28 cellular contexts compared by ENCODE assay signal in the genomic region with DNA sequence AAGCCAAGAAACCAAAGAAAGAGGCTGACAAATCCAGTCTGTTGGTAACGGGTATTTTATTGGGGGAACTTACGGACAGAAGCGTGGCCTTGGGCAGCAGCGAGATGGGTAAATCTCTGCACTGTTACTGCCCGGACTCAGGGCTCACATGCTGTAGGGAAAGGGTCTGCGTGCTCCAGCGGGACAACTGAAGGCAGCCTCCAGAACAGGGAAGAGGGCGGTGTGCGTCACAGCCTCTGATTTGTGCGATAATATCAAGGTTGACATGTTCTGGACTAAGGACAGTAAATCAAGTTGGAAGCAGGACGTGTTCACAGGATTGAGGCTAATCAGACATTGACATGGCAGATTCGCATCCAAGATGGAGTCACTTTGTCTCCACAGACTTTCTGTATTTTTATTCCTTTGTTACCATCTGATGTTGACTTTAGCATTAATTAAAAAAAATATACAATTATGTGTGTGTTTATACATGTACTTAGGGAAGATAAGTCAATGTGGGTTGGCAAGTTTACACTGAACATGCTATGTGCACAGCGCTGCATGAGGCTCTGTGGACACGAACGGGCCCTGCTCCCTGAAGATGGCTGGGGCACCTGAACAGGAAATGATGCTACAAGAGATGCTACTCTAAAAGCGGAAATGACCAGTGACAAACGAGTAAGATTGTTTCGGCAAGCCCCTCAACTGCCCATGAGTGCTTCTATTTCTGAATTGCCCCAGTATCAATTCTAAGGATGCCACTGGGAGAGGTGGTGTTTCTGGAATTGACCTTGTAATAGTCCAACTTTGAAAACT. TPM values are rescaled to one million over a fixed set of nuclear protein-coding genes. Genes with fewer than 3 reads are reported as not detected.
"Had no signal": no experiment of that assay in that cellular context is flagged by ENCODE, and none has a peak within 500 bp of the region (broad histone marks: within the 10 kb centered on the region; RNA-seq: fewer than 3 reads in every experiment).

No MANE protein-coding gene starts in this region.

- H3K27ac ChIP-seq: dorsolateral prefrontal cortex, gastrocnemius medialis, lower lobe of right lung, ovary, psoas muscle, sigmoid colon, stomach, thyroid gland had no signal

- H3K4me1 ChIP-seq: gastrocnemius medialis, lower lobe of right lung, psoas muscle, sigmoid colon, stomach, thyroid gland had no signal

- H3K9me3 ChIP-seq: gastrocnemius medialis, lower lobe of right lung, ovary, psoas muscle, sigmoid colon, stomach, thyroid gland had no signal

- DNase-seq: dorsolateral prefrontal cortex; effector CD4-positive, alpha-beta T cell; foreskin fibroblast; gastrocnemius medialis; head of caudate nucleus; left ventricle myocardium superior; lower lobe of right lung; naive thymus-derived CD8-positive, alpha-beta T cell; nephron progenitor cell; occipital lobe; ovary; psoas muscle; right cardiac atrium; sigmoid colon; stimulated activated CD4-positive, alpha-beta T cell treated with anti-CD3 and anti-CD28 coated beads, Interleukin-2, amount 100 ng/mL, for 24 hours; stimulated activated CD4-positive, alpha-beta T cell treated with anti-CD3 and anti-CD28 coated beads, Interleukin-4, amount 100 ng/mL, for 24 hours; stimulated activated naive CD4-positive, alpha-beta T cell treated with Interleukin-2 at 50 U/mL for 16 hours; stomach; thyroid gland; trophoblast cell had no signal

- H3K9me3 Mint-ChIP-seq: stimulated activated effector memory CD8-positive, alpha-beta T cell treated with anti-CD3 and anti-CD28 coated beads, Interleukin-12 subunit alpha, Interleukin-12 subunit beta, amount 100 ng/mL, for 72 hours had no signal

- H3K27me3 ChIP-seq: dorsolateral prefrontal cortex, gastrocnemius medialis, ovary, sigmoid colon, thyroid gland had no signal

- H3K4me3 ChIP-seq: dorsolateral prefrontal cortex, gastrocnemius medialis, lower lobe of right lung, ovary, psoas muscle, sigmoid colon, stomach, thyroid gland had no signal

- H3K36me3 Mint-ChIP-seq: naive thymus-derived CD8-positive, alpha-beta T cell; stimulated activated effector memory CD8-positive, alpha-beta T cell treated with anti-CD3 and anti-CD28 coated beads, Interleukin-12 subunit alpha, Interleukin-12 subunit beta, amount 100 ng/mL, for 72 hours had no signal

- ATAC-seq: gastrocnemius medialis; left ventricle myocardium superior; lower lobe of right lung; naive thymus-derived CD8-positive, alpha-beta T cell; psoas muscle; right cardiac atrium; stimulated activated effector memory CD8-positive, alpha-beta T cell treated with anti-CD3 and anti-CD28 coated beads, Interleukin-12 subunit alpha, Interleukin-12 subunit beta, amount 100 ng/mL, for 72 hours had no signal

- H3K4me1 Mint-ChIP-seq: naive thymus-derived CD8-positive, alpha-beta T cell; nephron progenitor cell; stimulated activated effector memory CD8-positive, alpha-beta T cell treated with anti-CD3 and anti-CD28 coated beads, Interleukin-12 subunit alpha, Interleukin-12 subunit beta, amount 100 ng/mL, for 72 hours had no signal

- H3K4me3 Mint-ChIP-seq: naive thymus-derived CD8-positive, alpha-beta T cell; nephron progenitor cell; stimulated activated effector memory CD8-positive, alpha-beta T cell treated with anti-CD3 and anti-CD28 coated beads, Interleukin-12 subunit alpha, Interleukin-12 subunit beta, amount 100 ng/mL, for 72 hours had no signal

- H3K27ac Mint-ChIP-seq: naive thymus-derived CD8-positive, alpha-beta T cell; nephron progenitor cell; stimulated activated effector memory CD8-positive, alpha-beta T cell treated with anti-CD3 and anti-CD28 coated beads, Interleukin-12 subunit alpha, Interleukin-12 subunit beta, amount 100 ng/mL, for 72 hours had no signal

- H3K36me3 ChIP-seq: gastrocnemius medialis, lower lobe of right lung, ovary, sigmoid colon, stomach, thyroid gland had no signal

RNA-seq across cellular contexts. Expression of gene DCDC2C, which starts 22.6 kb away (rescaled TPM):
- total RNA-seq: gastrocnemius medialis; glomerular endothelial cell; left ventricle myocardium superior; lower lobe of right lung; mesenteric fat pad; myocyte; naive thymus-derived CD8-positive, alpha-beta T cell; psoas muscle; renal cortical epithelial cell; right cardiac atrium; skeletal muscle tissue; stomach; subcutaneous adipose tissue had no signal

RNA-seq across cellular contexts. Expression of gene ALLC, which starts 22.7 kb away (rescaled TPM):
- total RNA-seq: gastrocnemius medialis; glomerular endothelial cell; left ventricle myocardium superior; lower lobe of right lung; mesenteric fat pad; myocyte; naive thymus-derived CD8-positive, alpha-beta T cell; occipital lobe; psoas muscle; renal cortical epithelial cell; sigmoid colon; skeletal muscle tissue; stomach; subcutaneous adipose tissue; temporal lobe; thyroid gland had no signal
